In the genomic region with DNA sequence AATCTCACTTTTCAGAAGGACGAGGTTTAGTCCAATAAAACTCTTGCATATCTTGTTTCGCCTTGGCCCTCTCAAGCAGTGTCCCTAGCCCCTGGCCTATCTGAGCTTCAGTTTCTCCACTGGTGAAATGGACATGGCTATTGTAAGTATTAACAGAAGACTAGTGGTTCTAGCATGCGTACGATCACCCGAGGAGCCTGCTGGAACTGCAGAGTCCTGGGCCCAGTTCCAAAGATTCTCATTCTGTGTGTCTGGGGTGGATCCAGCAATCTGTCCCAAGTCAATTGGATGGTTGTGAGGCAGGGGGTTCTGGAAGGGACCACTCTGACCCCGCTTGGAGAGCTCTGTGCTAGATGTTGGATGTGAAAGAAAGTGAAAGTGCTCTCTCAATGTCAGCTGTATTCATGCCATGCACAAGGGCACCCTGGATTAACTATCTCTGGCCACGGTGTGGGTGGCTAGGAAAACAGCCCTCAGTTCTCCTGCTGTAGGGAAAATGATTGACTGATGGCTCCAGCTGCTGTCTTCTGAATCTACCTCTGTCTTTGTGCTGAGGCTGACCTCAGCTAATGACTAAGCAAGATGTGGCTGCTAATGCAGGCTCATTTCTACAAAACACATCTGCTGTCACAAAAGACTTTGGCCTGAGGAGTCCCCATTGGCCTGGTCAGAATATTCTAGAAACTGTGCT, we compare ENCODE assay signal across 15 cellular contexts. TPM values are rescaled to one million over a fixed set of nuclear protein-coding genes. Genes with fewer than 3 reads are reported as not detected.
DNase-seq lines count a peak whose midpoint lies in the region; ATAC-seq, FAIRE-seq and TF ChIP-seq lines count a peak whose summit lies in the region.
"Had no signal": no experiment of that assay in that cellular context is flagged by ENCODE, and none has a peak within 500 bp of the region (broad histone marks: within the 10 kb centered on the region; RNA-seq: fewer than 3 reads in every experiment).

No MANE protein-coding gene starts in this region.

- no peak for ATAC-seq in GM12878
- peak; percentile 67 for ATAC-seq in left lobe of liver
- ATAC-seq: body of pancreas, esophagus mucosa had no signal

- H3K36me3 ChIP-seq in GM12878 (ENCODE audit: control insufficient read depth in 2 of 2, insufficient read depth in 2 of 2, low read length in 1 of 2) (no peaks in the 10 kb centered on the region), transverse colon (no peaks in the 10 kb centered on the region)

- H3K27me3 ChIP-seq in GM12878 (replicated peaks in 1 of 2; ENCODE audit: control insufficient read depth in 2 of 2, insufficient read depth in 2 of 2, low read length in 1 of 2) (no peaks in the 10 kb centered on the region), transverse colon (no peaks in the 10 kb centered on the region)
- H3K27me3 ChIP-seq: body of pancreas had no signal

- peaks cover 23% of the 10 kb centered on the region for H3K79me2 ChIP-seq in GM12878 (ENCODE audit: control insufficient read depth, insufficient read depth, low read length)

- peak; percentile 63 for DNase-seq in DMS 273 (lab: John Stamatoyannopoulos, UW; ENCODE audit: unreplicated experiment)
- no peak for DNase-seq in DMS 273 treated with DMSO at 0.1 percent for 48 hours (lab: John Stamatoyannopoulos, UW)
- DNase-seq in GM12878 (ENCODE audit: low read depth, low spot score) = no peak
- no peak for DNase-seq in left lobe of liver (ENCODE audit: low spot score)
- peak in 4 of 49 donors; percentile 4 to 45 (median 6) for DNase-seq in substantia nigra (lab: John Stamatoyannopoulos, UW)
- no peak for DNase-seq in retina
- no peak for DNase-seq in transverse colon
- DNase-seq in NCI-H1417 (lab: John Stamatoyannopoulos, UW) = no peak
- DNase-seq: activated T-cell treated with anti-CD3 and anti-CD28 coated beads for 4 hours, body of pancreas, NCI-H187 treated with DMSO at 0.1 percent for 48 hours, T1000 had no signal

- H3K4me2 ChIP-seq in GM12878 (ENCODE audit: control insufficient read depth, insufficient read depth) = peak overlapping the region; percentile 58

- WGBS in GM12878 (ENCODE audit: insufficient coverage, insufficient replicate concordance, low lambda C conversion rate, missing lambda C conversion rate) = 94% methylated on average over 7 of the region's 7 CpGs
- 84 to 91% methylated on average over 6 to 7 of the region's 7 CpGs for WGBS in transverse colon (ENCODE audit: low coverage in 1 of 2), 2 donors

- H3K27ac ChIP-seq in GM12878 (ENCODE audit: control insufficient read depth, insufficient read depth) (peak overlapping the region; percentile 87), substantia nigra (ENCODE audit: low read depth, low read length, poor library complexity, severe bottlenecking) (peak overlapping the region; percentile 27), transverse colon (no peak overlapping the region)
- H3K27ac ChIP-seq: 22Rv1, body of pancreas had no signal

- H3K4me3 ChIP-seq in GM12878 = no peak overlapping the region
- peak overlapping the region in 1 of 4 donors; percentile 22 for H3K4me3 ChIP-seq in transverse colon
- H3K4me3 ChIP-seq: body of pancreas had no signal

- FAIRE-seq in GM12878 (lab: Jason Lieb, UNC) = no peak

- intact Hi-C loops in GM12878 (cut with micrococcal nuclease; ENCODE audit: unreplicated experiment) = no loop called here
- intact Hi-C loops in transverse colon (cut with DNase I; ENCODE audit: low total_unique reads) = no loop called here

- POLR2A ChIA-PET in GM12878 (lab: Charles Lee) = interaction anchor here (0.6 to 10.4 kb wide), 17 partner anchors 7 to 132 kb away, joined by 3 to 133 read pairs (median 4); a partner anchor contains a TSS

- H3K9ac ChIP-seq in GM12878 (ENCODE audit: control insufficient read depth, insufficient read depth, low read length) = peak overlapping the region; percentile 44

- RAD21 ChIA-PET in GM12878 (lab: Charles Lee; ENCODE audit: unreplicated experiment) = interaction anchor here (0.6 to 1.9 kb wide), 11 partner anchors 8 to 141 kb away, joined by 3 to 21 read pairs (median 4); a partner anchor contains a TSS

- no peaks in the 10 kb centered on the region for H4K20me1 ChIP-seq in GM12878 (ENCODE audit: control insufficient read depth, insufficient read depth)

- H3K9me3 ChIP-seq in GM12878 (replicated peaks; ENCODE audit: control insufficient read depth, insufficient read depth, low read length) (peaks cover 2% of the 10 kb centered on the region; the same call in 2 of the 3 replicates), transverse colon (no peaks in the 10 kb centered on the region)
- H3K9me3 ChIP-seq: body of pancreas had no signal

- no peak for TF ChIP-seq POLR2A in GM12878 (IDR thresholded peaks at IDR 0.05; ENCODE audit: low read depth, low read length)
- no peak for TF ChIP-seq POLR2A in transverse colon (IDR thresholded peaks at IDR 0.05)

- TF ChIP-seq EP300 in GM12878 (IDR thresholded peaks at IDR 0.05; ENCODE audit: borderline replicate concordance in 1 of 2, control insufficient read depth in 1 of 2, low read depth in 2 of 2, low read length in 2 of 2) (no peak), transverse colon (IDR thresholded peaks at IDR 0.05; ENCODE audit: low read depth) (no peak)

- H2AFZ ChIP-seq in GM12878 (ENCODE audit: control insufficient read depth, low read depth, low read length) = peak overlapping the region; percentile 37

- H3K4me1 ChIP-seq in GM12878 (ENCODE audit: control insufficient read depth, insufficient read depth, low read length) (peaks cover 51% of the 10 kb centered on the region), transverse colon (peaks cover 0 to 18% (median 2%) of the 10 kb centered on the region in 4 donors)

- SMC1A ChIA-PET in GM12878 (lab: Charles Lee; ENCODE audit: uncharacterized antibody, unreplicated experiment) = interaction anchor here (0.8 to 4.9 kb wide), 22 partner anchors 8 to 97 kb away, joined by 3 to 41 read pairs (median 5); a partner anchor contains a TSS

- in situ Hi-C loops in GM12878 (cut with MboI) (loop anchor here (5.0 kb wide), 1 partner anchor 82 kb away; a partner anchor contains a TSS), transverse colon (cut with MboI; ENCODE audit: low pct_ligation_motif_present in 1 of 4, low pct_unique_long_range_greater_than_20kb in 1 of 4, low sequenced_read_pairs in 3 of 4) (no loop called here)

- BruUV-seq in GM12878 (replicated peaks; lab: Mats Ljungman, UMichigan) = no TSS peak

- CTCF ChIA-PET in GM12878 (lab: Yijun Ruan, JAX) = interaction anchor here (0.9 to 2.9 kb wide), 13 partner anchors 9 to 85 kb away, joined by 3 to 21 read pairs (median 6); a partner anchor contains a TSS

- TF ChIP-seq RAD21 in GM12878 (IDR thresholded peaks at IDR 0.05; ENCODE audit: insufficient read depth, low read depth, low read length) = no peak

- TF ChIP-seq CTCF in GM12878 (IDR thresholded peaks at IDR 0.05 in 2 of 3, conservative IDR thresholded peaks at IDR 0.05 in 1 of 3; ENCODE audit: control insufficient read depth in 2 of 3, extremely low read depth in 1 of 3, insufficient read depth in 1 of 3, low read depth in 3 of 3, low read length in 3 of 3) (no peak), transverse colon (IDR thresholded peaks at IDR 0.05) (no peak)

RNA-seq across cellular contexts. Expression of a gene that starts 1.9 kb away (rescaled TPM):
- 43.4 and 53.6 TPM in 2 replicates for total RNA-seq in GM12878 (2013; cell fraction: nucleolus; rRNA removed)
- 5.9 and 6.5 TPM in 2 replicates for total RNA-seq in GM12878 (2014; rRNA removed)
- 4.7 TPM in 2 replicates for total RNA-seq in GM12878 (2014; rRNA removed; fragmentation: Illumina TruSeq; extraction: Trizol)
- total RNA-seq in GM12878 (2021) = 3.8 and 4.4 TPM in 2 replicates
- 7.9 TPM for polyA plus RNA-seq in GM12878 (2011; ENCODE audit: low read depth)
- 106 TPM in 2 replicates for polyA plus RNA-seq in GM12878 (2011; rRNA removed)
- 92.1 and 100 TPM in 2 replicates for polyA plus RNA-seq in GM12878 (2011; cell fraction: cytosol; rRNA removed)
- 48.6 and 73.6 TPM in 2 replicates for polyA plus RNA-seq in GM12878 (2011; cell fraction: nucleus; rRNA removed)
- 8.0 and 10.1 TPM in 2 replicates for polyA plus RNA-seq in GM12878 (2012)
- polyA plus RNA-seq in GM12878 (2014; fragmentation: Illumina TruSeq; extraction: Trizol) = 4.9 and 6.7 TPM in 2 replicates
- 1 to 10 TPM; 2.9 to 3.5 TPM for polyA plus RNA-seq in GM12878 (2014; fragmentation: Nextera tagmentation; extraction: Ambion mirVana)
- 3.1 and 3.9 TPM in 2 replicates for polyA plus RNA-seq in GM12878 (2014; rRNA removed)
- polyA plus RNA-seq in GM12878 (2016; fragmentation: Nextera tagmentation; extraction: Ambion mirVana) = 1 to 10 TPM; 5.3 to 7.2 TPM
- 103 and 152 TPM in 2 replicates for polyA minus RNA-seq in GM12878 (2011; rRNA and poly(A)+ RNA removed)
- polyA minus RNA-seq in GM12878 (2011; cell fraction: cytosol; rRNA and poly(A)+ RNA removed) = 28.3 and 32.7 TPM in 2 replicates
- 68.2 and 98.7 TPM in 2 replicates for polyA minus RNA-seq in GM12878 (2011; cell fraction: nucleus; rRNA and poly(A)+ RNA removed)
- 13.5 TPM for total RNA-seq in left lobe of liver
- 1 to 10 TPM in 2 of 4 donors, under 1 TPM in 1, not detected in 1; 0.95 to 3.2 (median 2.2) TPM for total RNA-seq in transverse colon
- total RNA-seq: OCI-LY7 had no signal

RNA-seq across cellular contexts. Expression of a gene that starts 16.5 kb away (rescaled TPM):
- 31.0 and 32.4 TPM in 2 replicates for total RNA-seq in GM12878 (2013; cell fraction: nucleolus; rRNA removed)
- 15.4 and 17.2 TPM in 2 replicates for total RNA-seq in GM12878 (2014; rRNA removed)
- 12.2 and 13.2 TPM in 2 replicates for total RNA-seq in GM12878 (2014; rRNA removed; fragmentation: Illumina TruSeq; extraction: Trizol)
- 24.9 and 26.0 TPM in 2 replicates for total RNA-seq in GM12878 (2021)
- 11.1 TPM for polyA plus RNA-seq in GM12878 (2011; ENCODE audit: low read depth)
- polyA plus RNA-seq in GM12878 (2011; rRNA removed) = 32.6 and 33.1 TPM in 2 replicates
- polyA plus RNA-seq in GM12878 (2011; cell fraction: cytosol; rRNA removed) = 23.1 and 27.0 TPM in 2 replicates
- polyA plus RNA-seq in GM12878 (2011; cell fraction: nucleus; rRNA removed) = 18.0 and 19.9 TPM in 2 replicates
- polyA plus RNA-seq in GM12878 (2012) = 13.2 and 20.2 TPM in 2 replicates
- polyA plus RNA-seq in GM12878 (2014; fragmentation: Illumina TruSeq; extraction: Trizol) = 24.5 and 25.8 TPM in 2 replicates
- polyA plus RNA-seq in GM12878 (2014; fragmentation: Nextera tagmentation; extraction: Ambion mirVana) = 1 to 10 TPM; 2.3 to 3.7 TPM
- polyA plus RNA-seq in GM12878 (2014; rRNA removed) = 16.5 and 19.1 TPM in 2 replicates
- 10 to 100 TPM; 19.0 to 22.0 TPM for polyA plus RNA-seq in GM12878 (2016; fragmentation: Nextera tagmentation; extraction: Ambion mirVana)
- 31.7 and 36.9 TPM in 2 replicates for polyA minus RNA-seq in GM12878 (2011; rRNA and poly(A)+ RNA removed)
- polyA minus RNA-seq in GM12878 (2011; cell fraction: cytosol; rRNA and poly(A)+ RNA removed) = 10.2 and 11.2 TPM in 2 replicates
- polyA minus RNA-seq in GM12878 (2011; cell fraction: nucleus; rRNA and poly(A)+ RNA removed) = 12.1 and 16.2 TPM in 2 replicates
- total RNA-seq in left lobe of liver = 4.1 TPM
- 1 to 10 TPM; 1.8 to 2.4 (median 2.3) TPM for total RNA-seq in transverse colon
- total RNA-seq: OCI-LY7 had no signal

RNA-seq across cellular contexts. Expression of a gene that starts 36.4 kb away (rescaled TPM):
- total RNA-seq in GM12878 (2013; cell fraction: nucleolus; rRNA removed) = 691 and 699 TPM in 2 replicates
- total RNA-seq in GM12878 (2014; rRNA removed) (68.7 and 83.3 TPM in 2 replicates), GM12878 (2014; rRNA removed; fragmentation: Illumina TruSeq; extraction: Trizol) (64.3 and 70.2 TPM in 2 replicates), GM12878 (2021) (51.8 and 54.4 TPM in 2 replicates), left lobe of liver (0.23 TPM), transverse colon (10 to 100 TPM in 1 of 4 donors, 1 to 10 TPM in 1, not detected in 2; 2.4 to 13.8 TPM)
- polyA plus RNA-seq in GM12878 (2011; ENCODE audit: low read depth) = 39.5 TPM
- polyA plus RNA-seq in GM12878 (2011; rRNA removed) (137 and 157 TPM in 2 replicates), GM12878 (2014; fragmentation: Illumina TruSeq; extraction: Trizol) (61.8 and 81.6 TPM in 2 replicates), GM12878 (2014; fragmentation: Nextera tagmentation; extraction: Ambion mirVana) (10 to 100 TPM; 42.5 to 54.1 TPM), GM12878 (2014; rRNA removed) (60.9 and 68.5 TPM in 2 replicates), GM12878 (2016; fragmentation: Nextera tagmentation; extraction: Ambion mirVana) (10 to 100 TPM; 41.4 to 44.5 TPM)
- polyA plus RNA-seq in GM12878 (2011; cell fraction: cytosol; rRNA removed) = 93.0 and 95.1 TPM in 2 replicates
- polyA plus RNA-seq in GM12878 (2011; cell fraction: nucleus; rRNA removed) = 106 and 129 TPM in 2 replicates
- 27.9 and 44.5 TPM in 2 replicates for polyA plus RNA-seq in GM12878 (2012)
- polyA minus RNA-seq in GM12878 (2011; rRNA and poly(A)+ RNA removed) = 272 and 299 TPM in 2 replicates
- 39.7 and 42.1 TPM in 2 replicates for polyA minus RNA-seq in GM12878 (2011; cell fraction: cytosol; rRNA and poly(A)+ RNA removed)
- 126 and 140 TPM in 2 replicates for polyA minus RNA-seq in GM12878 (2011; cell fraction: nucleus; rRNA and poly(A)+ RNA removed)
- total RNA-seq: OCI-LY7 had no signal

Comparison
In these comparisons a context has a peak if more than half of its experiments do, and no peak if none do; other contexts are left out.
1. H3K27ac ChIP-seq: peak in GM12878 (single experiment) and substantia nigra (single experiment); none in transverse colon (0 of 4).